In genomic region chr15:61050844-61051569, GRCh38 we compare ENCODE assay signal across 1 cellular context.
TF ChIP-seq lines count a peak whose summit lies in the region.

No MANE protein-coding gene starts in this region.

TF ChIP-seq in HepG2, 621 proteins besides CTCF, POLR2A, EP300 and RAD21 (continued from another document):
- TF ChIP-seq HNF1B (CRISPR knock-in tag; IDR thresholded peaks at IDR 0.05) (peak; percentile 43; the same call in 1 of the 2 replicates), MEIS1 (CRISPR knock-in tag; IDR thresholded peaks at IDR 0.05; ENCODE audit: borderline replicate concordance) (no peak)
